Comparison of ENCODE assay signal across 10 cellular contexts in genomic region chr3:30098656-30099454, GRCh38.
DNase-seq lines count a peak whose midpoint lies in the region; ATAC-seq and TF ChIP-seq lines count a peak whose summit lies in the region.
"Had no signal": no experiment of that assay in that cellular context is flagged by ENCODE, and none has a peak within 500 bp of the region (broad histone marks: within the 10 kb centered on the region; RNA-seq: fewer than 3 reads in every experiment).

No MANE protein-coding gene starts in this region.

- ATAC-seq in GM18868 (IDR thresholded peaks at IDR 0.05; ENCODE audit: unreplicated experiment): no peak
- ATAC-seq in sciatic nerve: no peak

- no peak overlapping the region for H3K9ac ChIP-seq in fibroblast of lung (ENCODE audit: insufficient read depth, low read length)

- peaks cover 10% of the 10 kb centered on the region for H3K4me1 ChIP-seq in fibroblast of lung (ENCODE audit: control insufficient read depth, extremely low read depth, insufficient read depth, low read length)

- no peaks in the 10 kb centered on the region for H3K9me3 ChIP-seq in fibroblast of lung (ENCODE audit: control insufficient read depth, insufficient read depth, low read depth, low read length)

- no peak overlapping the region for H2AFZ ChIP-seq in fibroblast of lung (ENCODE audit: low read length)

- H3K27me3 ChIP-seq in fibroblast of lung (ENCODE audit: control insufficient read depth, insufficient read depth, low read length): no peaks in the 10 kb centered on the region

- no peaks in the 10 kb centered on the region for H3K79me2 ChIP-seq in fibroblast of lung (ENCODE audit: control insufficient read depth, insufficient read depth, low read length)

- H3K36me3 ChIP-seq in fibroblast of lung (ENCODE audit: control insufficient read depth, insufficient read depth, low read length): no peaks in the 10 kb centered on the region

- no peak overlapping the region for H3K27ac ChIP-seq in fibroblast of lung (ENCODE audit: insufficient read depth, low read length)

- DNase-seq in ELR (ENCODE audit: low read depth): peak; percentile 64
- peak; percentile 5 for DNase-seq in NCI-H69 (lab: John Stamatoyannopoulos, UW)
- peak; percentile 38 to 89 for DNase-seq in fibroblast of lung (ENCODE audit: low read depth in 2 of 2)
- DNase-seq in renal cortical epithelial cell (ENCODE audit: low read depth): peak; percentile 82
- no peak for DNase-seq in stimulated activated CD8-positive, alpha-beta memory T cell treated with anti-CD3 and anti-CD28 coated beads, Interleukin-4, amount 100 ng/mL, for 48 hours
- no peak for DNase-seq in sciatic nerve (ENCODE audit: low spot score)
- DNase-seq: activated CD4-positive, alpha-beta T cell treated with anti-CD3 and anti-CD28 coated beads, Interleukin-2, amount 50 U/mL, for 48 hours; DMS153; NCI-H1105 treated with DMSO at 0.1 percent for 48 hours had no signal

- no peak overlapping the region for H3K4me3 ChIP-seq in fibroblast of lung (replicated peaks in 1 of 4; ENCODE audit: control extremely low read depth in 1 of 4, insufficient read depth in 1 of 4, low read depth in 3 of 4, low read length in 4 of 4)

- no peaks in the 10 kb centered on the region for H4K20me1 ChIP-seq in fibroblast of lung (ENCODE audit: control insufficient read depth, extremely low read depth, insufficient read depth, low read length)

- TF ChIP-seq CTCF in fibroblast of lung (conservative IDR thresholded peaks at IDR 0.05 in 1 of 2, IDR thresholded peaks at IDR 0.05 in 1 of 2; ENCODE audit: low read depth in 1 of 2, low read length in 2 of 2): no peak

- H3K4me2 ChIP-seq in fibroblast of lung (ENCODE audit: extremely low read depth, insufficient read depth, low read length): no peak overlapping the region

- intact Hi-C loops in sciatic nerve (cut with DNase I): no loop called here

Comparison
In these comparisons a context has a peak if more than half of its experiments do, and no peak if none do; other contexts are left out.
1. DNase-seq: peak in ELR (single experiment), NCI-H69 (single experiment), fibroblast of lung (2 of 2) and renal cortical epithelial cell (single experiment); none in stimulated activated CD8-positive, alpha-beta memory T cell treated with anti-CD3 and anti-CD28 coated beads, Interleukin-4, amount 100 ng/mL, for 48 hours (single experiment) and sciatic nerve (single experiment).